In the genomic region with DNA sequence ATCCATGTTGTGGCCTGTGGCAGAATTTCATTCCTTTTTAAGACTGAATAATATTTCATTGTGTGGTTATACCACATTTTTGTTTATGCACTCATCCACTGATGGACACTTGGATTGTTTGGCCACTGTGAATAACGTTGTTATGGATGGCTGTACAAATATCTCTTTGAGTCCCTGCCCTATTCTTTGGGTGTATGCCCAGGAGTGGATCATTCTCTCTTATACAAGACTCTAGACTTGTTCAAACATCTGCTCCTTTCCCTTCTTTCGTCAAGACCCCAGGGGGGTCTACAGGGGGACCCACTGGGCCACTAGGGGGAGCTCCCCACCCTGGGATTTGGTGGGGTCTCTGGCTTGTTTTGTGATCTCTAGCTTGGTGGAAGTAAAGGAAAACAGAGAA, we compare ENCODE assay signal across 11 cellular contexts.
A peak's percentile ranks its signal among the peaks of the same experiment; 100 is the strongest.
DNase-seq lines count a peak whose midpoint lies in the region; ATAC-seq and TF ChIP-seq lines count a peak whose summit lies in the region.
"Had no signal": no experiment of that assay in that cellular context is flagged by ENCODE, and none has a peak within 500 bp of the region (broad histone marks: within the 10 kb centered on the region; RNA-seq: fewer than 3 reads in every experiment).

No MANE protein-coding gene starts in this region.

- no peaks in the 10 kb centered on the region for H3K36me3 ChIP-seq in MM.1S (replicated peaks; ENCODE audit: insufficient read depth, low read length)
- H3K36me3 ChIP-seq: BLaER1 had no signal

- no peaks in the 10 kb centered on the region for H3K4me1 ChIP-seq in MM.1S (ENCODE audit: low read length)

- H3K9me3 ChIP-seq in MM.1S (replicated peaks; ENCODE audit: insufficient read depth, low read length), result no peaks in the 10 kb centered on the region

- no peaks in the 10 kb centered on the region for H3K9me2 ChIP-seq in MM.1S (replicated peaks; ENCODE audit: insufficient read depth, low read length)

- H3K27ac ChIP-seq in MM.1S (ENCODE audit: low read length) (no peak overlapping the region), dorsolateral prefrontal cortex (no peak overlapping the region)
- H3K27ac ChIP-seq: BLaER1 had no signal

- H2AFZ ChIP-seq in MM.1S (ENCODE audit: low read length), result no peak overlapping the region

- no peaks in the 10 kb centered on the region for H3F3A ChIP-seq in MM.1S (ENCODE audit: insufficient read depth, low read length)

- no peak overlapping the region for H3K4me2 ChIP-seq in MM.1S (ENCODE audit: low read depth, low read length)
- H3K4me2 ChIP-seq: BLaER1 had no signal

- no peaks in the 10 kb centered on the region for H3K79me2 ChIP-seq in MM.1S (ENCODE audit: low read length)

- H4K20me1 ChIP-seq in MM.1S (ENCODE audit: insufficient read depth, low read length), result no peaks in the 10 kb centered on the region
- H4K20me1 ChIP-seq: BLaER1 had no signal

- H3K4me3 ChIP-seq in MM.1S (ENCODE audit: low read length) (no peak overlapping the region), dorsolateral prefrontal cortex (no peak overlapping the region)
- H3K4me3 ChIP-seq: BLaER1 had no signal

- no peak overlapping the region for H3K9ac ChIP-seq in MM.1S (ENCODE audit: low read length)
- H3K9ac ChIP-seq: BLaER1 had no signal

- peak; percentile 64 for TF ChIP-seq CTCF in MM.1S (IDR thresholded peaks at IDR 0.05; ENCODE audit: low read length)
- peak in 31 of 56 donors; percentile 10 to 35 (median 23) for TF ChIP-seq CTCF in dorsolateral prefrontal cortex (IDR thresholded peaks at IDR 0.05 in 54 of 56, conservative IDR thresholded peaks at IDR 0.05 in 2 of 56; ENCODE audit: low read depth in 1 of 56, partially characterized antibody in 56 of 56)

- intact Hi-C loops in dorsolateral prefrontal cortex (cut with DNase I), result no loop called here

- peak; percentile 58 for DNase-seq in NCI-H2171 treated with DMSO at 0.1 percent for 48 hours (lab: John Stamatoyannopoulos, UW)
- DNase-seq in NCI-H2171 (lab: John Stamatoyannopoulos, UW), result no peak
- DNase-seq in MM.1S, result no peak
- DNase-seq in dorsolateral prefrontal cortex, result peak in 1 of 10 donors; percentile 4
- peak; percentile 63 for DNase-seq in renal cortical epithelial cell (ENCODE audit: low read depth)
- no peak for DNase-seq in CD1c-positive myeloid dendritic cell (ENCODE audit: extremely low spot score)
- DNase-seq in glomerular visceral epithelial cell (ENCODE audit: extremely low spot score), result no peak
- DNase-seq: activated CD8-positive, alpha-beta memory T cell treated with anti-CD3 and anti-CD28 coated beads, Interleukin-2, amount 10 ng/mL, durations not matched to agents 7 days and 5 days; NCI-H1105 had no signal

- H3K27me3 ChIP-seq in MM.1S (replicated peaks; ENCODE audit: insufficient read depth, low read length) (no peaks in the 10 kb centered on the region), dorsolateral prefrontal cortex (peaks cover 0 to 8% (median 0%) of the 10 kb centered on the region in 45 donors)
- H3K27me3 ChIP-seq: BLaER1 had no signal

- ATAC-seq in GM21737 (IDR thresholded peaks at IDR 0.05; ENCODE audit: unreplicated experiment), result no peak
- ATAC-seq: activated CD8-positive, alpha-beta memory T cell treated with anti-CD3 and anti-CD28 coated beads, Interleukin-2, amount 10 ng/mL, durations not matched to agents 7 days and 5 days had no signal

Comparison
In these comparisons a context has a peak if more than half of its experiments do, and no peak if none do; other contexts are left out.
1. DNase-seq: peak in NCI-H2171 treated with DMSO at 0.1 percent for 48 hours (single experiment) and renal cortical epithelial cell (single experiment); none in NCI-H2171 (single experiment), MM.1S (single experiment), CD1c-positive myeloid dendritic cell (single experiment) and glomerular visceral epithelial cell (single experiment).